ENCODE assay signal across 31 cellular contexts in the genomic region with DNA sequence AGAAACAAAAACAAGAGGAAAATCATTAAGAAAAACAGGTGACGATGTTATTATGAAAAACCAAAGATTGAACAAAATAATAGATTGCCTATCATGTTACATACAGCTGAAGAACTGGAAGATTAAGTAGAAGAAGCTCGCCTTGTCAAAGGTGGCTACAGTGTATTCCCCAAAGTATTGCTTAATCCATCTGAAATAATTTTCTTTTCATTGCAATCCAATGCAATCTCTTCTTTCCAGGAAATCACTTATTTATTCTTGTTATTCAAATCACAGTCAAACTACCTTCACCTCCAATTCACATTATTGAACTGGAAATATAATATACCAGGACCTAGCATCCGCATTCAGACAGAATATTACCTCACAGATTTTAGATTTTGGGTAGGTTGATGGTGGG.
"Had no signal": no experiment of that assay in that cellular context is flagged by ENCODE, and none has a peak within 500 bp of the region (broad histone marks: within the 10 kb centered on the region; RNA-seq: fewer than 3 reads in every experiment).

No MANE protein-coding gene starts in this region.

- H3K36me3 Mint-ChIP-seq: activated naive CD8-positive, alpha-beta T cell treated with anti-CD3 and anti-CD28 coated beads for 36 hours had no signal

- H3K4me3 Mint-ChIP-seq: activated CD4-positive, alpha-beta T cell treated with anti-CD3 and anti-CD28 coated beads, Interleukin-2, amount 10 ng/mL, durations not matched to agents 24 days and 14 days; activated CD8-positive, alpha-beta T cell treated with anti-CD3 and anti-CD28 coated beads for 36 hours; activated naive CD8-positive, alpha-beta T cell treated with anti-CD3 and anti-CD28 coated beads for 36 hours; activated T-cell treated with anti-CD3 and anti-CD28 coated beads, Interleukin-2, amount 50 U/mL, for 72 hours; activated T-helper 17 cell treated with anti-CD3 and anti-CD28 coated beads, Interleukin-2, amount 50 U/mL, for 72 hours; central memory CD8-positive, alpha-beta T cell; T-helper 1 cell treated with Interleukin-12 subunit alpha and Interleukin-12 subunit beta and Interleukin-4 antibody, amounts not matched to agents 30 μg/mL and 1 μg/mL, for 36 hours; T-helper 2 cell treated with Interferon-gamma antibody and Interleukin-4, amounts not matched to agents 5 μg/mL and 100 μg/mL, for 36 hours had no signal

- H3K27ac Mint-ChIP-seq: activated CD4-positive, alpha-beta T cell treated with anti-CD3 and anti-CD28 coated beads, Interleukin-2, amount 10 ng/mL, durations not matched to agents 24 days and 14 days; activated CD8-positive, alpha-beta T cell treated with anti-CD3 and anti-CD28 coated beads for 36 hours; activated naive CD8-positive, alpha-beta T cell treated with anti-CD3 and anti-CD28 coated beads for 36 hours; activated T-cell treated with anti-CD3 and anti-CD28 coated beads, Interleukin-2, amount 50 U/mL, for 72 hours; activated T-helper 17 cell treated with anti-CD3 and anti-CD28 coated beads, Interleukin-2, amount 50 U/mL, for 72 hours; T-helper 1 cell treated with Interleukin-12 subunit alpha and Interleukin-12 subunit beta and Interleukin-4 antibody, amounts not matched to agents 30 μg/mL and 1 μg/mL, for 36 hours; T-helper 2 cell treated with Interferon-gamma antibody and Interleukin-4, amounts not matched to agents 5 μg/mL and 100 μg/mL, for 36 hours had no signal

- H3K9ac ChIP-seq: SK-N-SH had no signal

- DNase-seq: activated CD4-positive, alpha-beta T cell treated with anti-CD3 and anti-CD28 coated beads, Interleukin-2, amount 10 ng/mL, durations not matched to agents 24 days and 14 days; activated CD4-positive, alpha-beta T cell treated with anti-CD3 and anti-CD28 coated beads, Interleukin-2, amount 50 U/mL, for 4 hours; activated CD8-positive, alpha-beta T cell treated with anti-CD3 and anti-CD28 coated beads for 36 hours; activated effector memory CD4-positive, alpha-beta T cell treated with anti-CD3 and anti-CD28 coated beads, Interleukin-2, amount 50 U/mL, for 16 hours; activated naive CD4-positive, alpha-beta T cell; activated naive CD4-positive, alpha-beta T cell treated with anti-CD3 and anti-CD28 coated beads, Interleukin-2, amount 50 U/mL, for 16 hours; activated naive CD8-positive, alpha-beta T cell treated with anti-CD3 and anti-CD28 coated beads for 36 hours; activated T-cell treated with anti-CD3 and anti-CD28 coated beads, Interleukin-2, amount 50 U/mL, for 1 hour; activated T-cell treated with anti-CD3 and anti-CD28 coated beads, Interleukin-2, amount 50 U/mL, for 72 hours; amniotic stem cell; aorta; brain microvascular endothelial cell; Karpas-422; NCI-H1105 treated with DMSO at 0.1 percent for 48 hours; NCI-H1436; NCI-H1694; NCI-H1930; NCI-H2081 treated with DMSO at 0.1 percent for 48 hours; NCI-H2171; NCI-H510A; NCI-H526; NCI-H748 treated with DMSO at 0.1 percent for 48 hours; SHP77 treated with DMSO at 0.1 percent for 48 hours; SK-N-SH had no signal

- H3K27me3 ChIP-seq: brain microvascular endothelial cell, SJSA1 had no signal

- H3K27ac ChIP-seq: brain microvascular endothelial cell, SJSA1 had no signal

- H3K4me2 ChIP-seq: SK-N-SH had no signal

- H3K4me1 Mint-ChIP-seq: activated T-helper 17 cell treated with anti-CD3 and anti-CD28 coated beads, Interleukin-2, amount 50 U/mL, for 72 hours; central memory CD8-positive, alpha-beta T cell had no signal

- H3K36me3 ChIP-seq: brain microvascular endothelial cell, SJSA1 had no signal

- H3K4me3 ChIP-seq: SJSA1 had no signal

- ATAC-seq: activated CD8-positive, alpha-beta T cell treated with anti-CD3 and anti-CD28 coated beads for 36 hours; activated T-cell treated with anti-CD3 and anti-CD28 coated beads, Interleukin-2, amount 50 U/mL, for 72 hours; activated T-helper 17 cell treated with anti-CD3 and anti-CD28 coated beads, Interleukin-2, amount 50 U/mL, for 72 hours; Panc1 had no signal

- H3K9me3 Mint-ChIP-seq: activated CD4-positive, alpha-beta T cell treated with anti-CD3 and anti-CD28 coated beads, Interleukin-2, amount 10 ng/mL, durations not matched to agents 24 days and 14 days; activated CD8-positive, alpha-beta T cell treated with anti-CD3 and anti-CD28 coated beads for 36 hours; activated naive CD8-positive, alpha-beta T cell treated with anti-CD3 and anti-CD28 coated beads for 36 hours; activated T-cell treated with anti-CD3 and anti-CD28 coated beads, Interleukin-2, amount 50 U/mL, for 72 hours; activated T-helper 17 cell treated with anti-CD3 and anti-CD28 coated beads, Interleukin-2, amount 50 U/mL, for 72 hours; central memory CD8-positive, alpha-beta T cell; T-helper 1 cell treated with Interleukin-12 subunit alpha and Interleukin-12 subunit beta and Interleukin-4 antibody, amounts not matched to agents 30 μg/mL and 1 μg/mL, for 36 hours; T-helper 2 cell treated with Interferon-gamma antibody and Interleukin-4, amounts not matched to agents 5 μg/mL and 100 μg/mL, for 36 hours had no signal

- FAIRE-seq: TTC549 had no signal

- H3K9me3 ChIP-seq: SJSA1, SK-N-SH had no signal
